8 cellular contexts compared by ENCODE assay signal in genomic region chr2:44362207-44363015, GRCh38. TPM values are rescaled to one million over a fixed set of nuclear protein-coding genes. Genes with fewer than 3 reads are reported as not detected.
DNase-seq lines count a peak whose midpoint lies in the region; ATAC-seq, FAIRE-seq and TF ChIP-seq lines count a peak whose summit lies in the region.

No MANE protein-coding gene starts in this region.

- no peaks in the 10 kb centered on the region for H3K27me3 ChIP-seq in CD4-positive, alpha-beta T cell (ENCODE audit: control insufficient read depth, insufficient read depth, low read length)

- POLR2A ChIA-PET in CD4-positive, alpha-beta T cell (lab: Charles Lee), result interaction anchor here (0.6 to 4.2 kb wide), 27 partner anchors 8 to 1552 kb away, joined by 3 to 111 read pairs (median 5); partner anchors contain the start of genes LRPPRC and PPM1B

- H3K4me1 Mint-ChIP-seq in CD4-positive, alpha-beta T cell (ENCODE audit: low read depth), result peaks cover 57% of the 10 kb centered on the region
- peaks cover 36% of the 10 kb centered on the region for H3K4me1 Mint-ChIP-seq in T-helper 17 cell
- peaks cover 50% of the 10 kb centered on the region for H3K4me1 Mint-ChIP-seq in brain

- intact Hi-C loops in CD4-positive, alpha-beta T cell (cut with DNase I, micrococcal nuclease), result loop anchor here (5.0 to 10.0 kb wide), 6 partner anchors 115 to 1558 kb away; partner anchors contain the start of genes DYNC2LI1 (in 1 of the 2), PPM1B (in 1 of the 2) and THADA (in 1 of the 2)

- H3K9me3 ChIP-seq in CD4-positive, alpha-beta T cell (ENCODE audit: control insufficient read depth, low read length), result no peaks in the 10 kb centered on the region
- H3K9me3 ChIP-seq in T-helper 17 cell (ENCODE audit: control insufficient read depth, low read length, poor library complexity, severe bottlenecking) (no peaks in the 10 kb centered on the region), iPS-18c (ENCODE audit: control insufficient read depth, insufficient read depth, low read length) (no peaks in the 10 kb centered on the region)

- H3K27ac Mint-ChIP-seq in CD4-positive, alpha-beta T cell, result peak overlapping the region; percentile 99
- peak overlapping the region; percentile 99 for H3K27ac Mint-ChIP-seq in T-helper 17 cell
- H3K27ac Mint-ChIP-seq in brain, result peak overlapping the region; percentile 91 to 100 (median 95)

- peak overlapping the region; percentile 98 for H3K4me3 Mint-ChIP-seq in CD4-positive, alpha-beta T cell
- peak overlapping the region; percentile 99 for H3K4me3 Mint-ChIP-seq in T-helper 17 cell
- peak overlapping the region; percentile 97 to 99 (median 98) for H3K4me3 Mint-ChIP-seq in brain

- CTCF ChIA-PET in CD4-positive, alpha-beta T cell (lab: Charles Lee), result interaction anchor here (0.8 to 2.3 kb wide), 5 partner anchors 30 to 318 kb away, joined by 3 to 15 read pairs (median 4); no protein-coding TSS in a partner anchor

- peaks cover 26% of the 10 kb centered on the region for H3K36me3 Mint-ChIP-seq in CD4-positive, alpha-beta T cell (ENCODE audit: low read depth)
- H3K36me3 Mint-ChIP-seq in T-helper 17 cell (ENCODE audit: low read depth) (no peaks in the 10 kb centered on the region), brain (peaks cover 21% of the 10 kb centered on the region)

- peak overlapping the region; percentile 95 for H3K27ac ChIP-seq in CD4-positive, alpha-beta T cell (ENCODE audit: low read depth, low read length)
- H3K27ac ChIP-seq in skin epidermis, result peak overlapping the region; percentile 52 to 99 (median 97)

- DNase-seq in CD4-positive, alpha-beta T cell, result peak; percentile 10 to 47 (median 24)
- DNase-seq in HTR-8/SVneo (ENCODE audit: insufficient read length, low spot score), result peak; percentile 40
- peak in 2 of 3 donors; percentile 15 for DNase-seq in T-helper 17 cell

- no peaks in the 10 kb centered on the region for H3K9me3 Mint-ChIP-seq in CD4-positive, alpha-beta T cell
- H3K9me3 Mint-ChIP-seq in brain, result no peaks in the 10 kb centered on the region

- TF ChIP-seq CTCF in CD4-positive, alpha-beta T cell (IDR thresholded peaks at IDR 0.05), result no peak
- TF ChIP-seq CTCF in brain (conservative IDR thresholded peaks at IDR 0.05), result no peak

- H3K27me3 Mint-ChIP-seq in CD4-positive, alpha-beta T cell, result no peaks in the 10 kb centered on the region
- no peaks in the 10 kb centered on the region for H3K27me3 Mint-ChIP-seq in T-helper 17 cell
- peaks cover 14% of the 10 kb centered on the region for H3K27me3 Mint-ChIP-seq in brain

- peak; percentile 16 for ATAC-seq in CD4-positive, alpha-beta T cell (ENCODE audit: poor library complexity)
- ATAC-seq in GM19455 (IDR thresholded peaks at IDR 0.05; ENCODE audit: unreplicated experiment) (peak; percentile 22), T-helper 17 cell (peak; percentile 37), GM18519 (IDR thresholded peaks at IDR 0.05; ENCODE audit: low FRiP score, unreplicated experiment) (no peak)

- no peak for FAIRE-seq in HTR-8/SVneo (lab: Jason Lieb, UNC)

- H3K4me3 ChIP-seq in iPS-18c (ENCODE audit: insufficient read depth, low read depth, low read length), result peak overlapping the region; percentile 94
- peak overlapping the region; percentile 73 to 99 (median 85) for H3K4me3 ChIP-seq in skin epidermis

RNA-seq across cellular contexts. Expression of gene CAMKMT, which starts 0.7 kb away (rescaled TPM):
- total RNA-seq in CD4-positive, alpha-beta T cell, result 10 to 100 TPM; 11.9 to 13.9 TPM
- 10 to 100 TPM; 14.8 to 19.8 TPM for total RNA-seq in T-helper 17 cell
- 7.8 TPM for polyA plus RNA-seq in brain (ENCODE audit: insufficient read depth, low read depth, low replicate concordance)

RNA-seq across cellular contexts. Expression of gene PREPL, which starts 1.1 kb away (rescaled TPM):
- 10 to 100 TPM; 30.0 to 31.4 TPM for total RNA-seq in CD4-positive, alpha-beta T cell
- 10 to 100 TPM; 21.3 to 23.4 TPM for total RNA-seq in T-helper 17 cell
- 61.5 TPM for polyA plus RNA-seq in brain (ENCODE audit: insufficient read depth, low read depth, low replicate concordance)
